12 cellular contexts compared by ENCODE assay signal in genomic region chr11:75924966-75925784, GRCh38.
DNase-seq lines count a peak whose midpoint lies in the region; ATAC-seq and TF ChIP-seq lines count a peak whose summit lies in the region.
"Had no signal": no experiment of that assay in that cellular context is flagged by ENCODE, and none has a peak within 500 bp of the region (broad histone marks: within the 10 kb centered on the region; RNA-seq: fewer than 3 reads in every experiment).

No MANE protein-coding gene starts in this region.

- H2BK15ac ChIP-seq in mesenchymal stem cell (ENCODE audit: low read depth, poor library complexity, severe bottlenecking) = no peak overlapping the region

- no peak overlapping the region for H4K8ac ChIP-seq in mesenchymal stem cell (ENCODE audit: low read length)

- CTCF ChIA-PET in GM10248 (lab: Yijun Ruan, JAX) = interaction anchor here (1.0 kb wide), 1 partner anchor 17 kb away, joined by 3 read pairs; no protein-coding TSS in a partner anchor

- no peaks in the 10 kb centered on the region for H3K4me1 ChIP-seq in mesenchymal stem cell (ENCODE audit: control insufficient read depth, insufficient read depth, low read depth, low read length)
- H3K4me1 ChIP-seq: SJCRH30 had no signal

- no peak overlapping the region for H3K18ac ChIP-seq in mesenchymal stem cell (ENCODE audit: low read depth in 1 of 2, low read length in 2 of 2)

- H3K9ac ChIP-seq in mesenchymal stem cell (ENCODE audit: low read length) = peak overlapping the region; percentile 27

- no peaks in the 10 kb centered on the region for H3K4me1 Mint-ChIP-seq in nephron progenitor cell
- H3K4me1 Mint-ChIP-seq: GM23338 had no signal

- H3K4ac ChIP-seq in mesenchymal stem cell (ENCODE audit: low read depth in 1 of 2, low read length in 2 of 2) = no peak overlapping the region

- peaks cover 4% of the 10 kb centered on the region for H3K36me3 Mint-ChIP-seq in nephron progenitor cell (ENCODE audit: low read depth)

- H3K27me3 Mint-ChIP-seq in nephron progenitor cell (ENCODE audit: low read depth, poor library complexity) = no peaks in the 10 kb centered on the region

- POLR2A ChIA-PET in GM10248 (lab: Yijun Ruan, JAX) = no interaction called here

- 99% methylated on average over 3 of the region's 6 CpGs for WGBS in mesenchymal stem cell

- H3K9me3 ChIP-seq in MG63 = no peaks in the 10 kb centered on the region
- no peaks in the 10 kb centered on the region for H3K9me3 ChIP-seq in mesenchymal stem cell (ENCODE audit: control insufficient read depth, low read length)
- H3K9me3 ChIP-seq: SJCRH30 had no signal

- no peak for ATAC-seq in HG03571 (IDR thresholded peaks at IDR 0.05; ENCODE audit: unreplicated experiment)
- no peak for ATAC-seq in HG03108 (IDR thresholded peaks at IDR 0.05; ENCODE audit: unreplicated experiment)
- ATAC-seq: GM23338 had no signal

- H2BK12ac ChIP-seq in mesenchymal stem cell (ENCODE audit: low read length in 2 of 2) = no peak overlapping the region

- no peak overlapping the region for H3K14ac ChIP-seq in mesenchymal stem cell (ENCODE audit: low read length in 2 of 2)

- no peak overlapping the region for H3K4me2 ChIP-seq in mesenchymal stem cell (ENCODE audit: low read length, poor library complexity, severe bottlenecking)
- H3K4me2 ChIP-seq: GM23338 had no signal

- TF ChIP-seq CTCF in nephron progenitor cell (IDR thresholded peaks at IDR 0.05) = no peak
- no peak for TF ChIP-seq CTCF in GM10248 (IDR thresholded peaks at IDR 0.05; ENCODE audit: control extremely low read depth, extremely low read depth, low read depth, missing control alignments)

- DNase-seq in AG08396 (ENCODE audit: low spot score) (peak; percentile 36), MG63 (peak; percentile 44), epithelial cell of prostate (ENCODE audit: low read depth, low spot score) (no peak), mesenchymal stem cell (no peak), nephron progenitor cell (no peak), GM10248 (ENCODE audit: extremely low spot score) (no peak)
- DNase-seq: activated effector memory CD4-positive, alpha-beta T cell treated with Interleukin-2 at 50 U/mL for 16 hours; KG1; SJCRH30 had no signal

- peaks cover 9% of the 10 kb centered on the region for H3K79me1 ChIP-seq in mesenchymal stem cell (replicated peaks; ENCODE audit: low read length, poor library complexity, severe bottlenecking)

- H3K9me3 Mint-ChIP-seq in nephron progenitor cell = no peaks in the 10 kb centered on the region
- H3K9me3 Mint-ChIP-seq: GM23338 had no signal

- no peak overlapping the region for H2AK5ac ChIP-seq in mesenchymal stem cell (ENCODE audit: low read length, severe bottlenecking)

- H3K36me3 ChIP-seq in MG63 (no peaks in the 10 kb centered on the region), mesenchymal stem cell (ENCODE audit: control insufficient read depth in 1 of 2, insufficient read depth in 2 of 2, low read depth in 1 of 2, low read length in 2 of 2) (no peaks in the 10 kb centered on the region)
- H3K36me3 ChIP-seq: SJCRH30 had no signal

- H3K23ac ChIP-seq in mesenchymal stem cell (ENCODE audit: low read length in 2 of 2) = no peak overlapping the region

- H2BK120ac ChIP-seq in mesenchymal stem cell (ENCODE audit: low read depth, low read length) = no peak overlapping the region

- H3K4me3 Mint-ChIP-seq in nephron progenitor cell = no peak overlapping the region
- H3K4me3 Mint-ChIP-seq: GM23338 had no signal

- no peak overlapping the region for H2BK5ac ChIP-seq in mesenchymal stem cell (ENCODE audit: low read depth, low read length, poor library complexity, severe bottlenecking)

- H4K91ac ChIP-seq in mesenchymal stem cell (ENCODE audit: low read length) = no peak overlapping the region

- peak overlapping the region; percentile 24 for H3K27ac ChIP-seq in epithelial cell of prostate
- no peak overlapping the region for H3K27ac ChIP-seq in mesenchymal stem cell (ENCODE audit: low read length, poor library complexity, severe bottlenecking)
- H3K27ac ChIP-seq: SJCRH30 had no signal

- H3K27ac Mint-ChIP-seq in nephron progenitor cell = no peak overlapping the region
- H3K27ac Mint-ChIP-seq: GM23338 had no signal

- H2AFZ ChIP-seq in mesenchymal stem cell (ENCODE audit: low read depth, low read length) = no peak overlapping the region
- H2AFZ ChIP-seq: GM23338 had no signal

- H3K4me3 ChIP-seq in MG63 = no peak overlapping the region
- peak overlapping the region in 1 of 2 experiments; percentile 25 for H3K4me3 ChIP-seq in mesenchymal stem cell (ENCODE audit: insufficient read depth in 1 of 2, low read depth in 1 of 2, low read length in 2 of 2)
- H3K4me3 ChIP-seq: GM23338, SJCRH30 had no signal

- H3K27me3 ChIP-seq in MG63 = no peaks in the 10 kb centered on the region
- no peaks in the 10 kb centered on the region for H3K27me3 ChIP-seq in mesenchymal stem cell (ENCODE audit: control insufficient read depth in 1 of 2, insufficient read depth in 1 of 2, low read length in 2 of 2)
- H3K27me3 ChIP-seq: SJCRH30 had no signal

Comparison
In these comparisons a context has a peak if more than half of its experiments do, and no peak if none do; other contexts are left out.
1. DNase-seq: peak in AG08396 (single experiment) and MG63 (single experiment); none in epithelial cell of prostate (single experiment), mesenchymal stem cell (single experiment), nephron progenitor cell (single experiment) and GM10248 (single experiment).